ENCODE assay signal across 1 cellular context in the genomic region with DNA sequence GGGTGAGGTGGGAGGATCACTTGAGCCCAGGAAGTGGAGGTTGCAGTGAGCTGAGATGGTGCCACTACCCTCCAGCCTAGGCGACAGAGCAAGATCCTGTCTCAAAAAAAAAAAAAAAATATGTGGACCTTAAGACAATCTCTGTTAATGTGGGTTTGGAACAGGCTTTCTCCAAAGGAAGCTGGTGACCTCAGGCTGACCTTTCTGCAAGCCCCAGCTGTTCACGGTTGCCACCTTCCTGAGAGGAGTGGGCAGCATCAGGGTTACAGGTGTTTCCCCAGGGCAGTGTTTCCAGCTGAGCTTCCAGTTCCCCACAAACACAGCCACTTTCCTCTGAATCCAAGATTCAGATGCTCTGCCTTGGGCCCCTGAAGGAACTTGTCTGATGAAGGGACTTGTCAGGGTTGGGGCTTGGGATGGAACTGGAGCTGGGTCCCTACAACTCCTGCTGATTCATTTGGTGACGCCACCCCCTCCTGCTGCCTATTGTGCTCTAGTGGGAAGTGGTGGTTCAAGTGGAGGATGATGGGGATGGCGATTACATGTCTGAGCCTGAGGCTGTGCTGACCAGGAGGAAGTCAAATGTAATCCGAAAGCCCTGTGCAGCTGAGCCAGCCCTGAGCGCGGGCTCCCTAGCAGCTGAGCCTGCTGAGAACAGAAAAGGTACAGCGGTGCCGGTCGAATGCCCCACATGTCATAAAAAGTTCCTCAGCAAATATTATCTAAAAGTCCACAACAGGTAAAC.
TF ChIP-seq lines count a peak whose summit lies in the region.

No MANE protein-coding gene starts in this region.

TF ChIP-seq in K562, 482 proteins besides CTCF, POLR2A, EP300 and RAD21 (continued from another document and continues in another):
- TF ChIP-seq, protein P1, sequence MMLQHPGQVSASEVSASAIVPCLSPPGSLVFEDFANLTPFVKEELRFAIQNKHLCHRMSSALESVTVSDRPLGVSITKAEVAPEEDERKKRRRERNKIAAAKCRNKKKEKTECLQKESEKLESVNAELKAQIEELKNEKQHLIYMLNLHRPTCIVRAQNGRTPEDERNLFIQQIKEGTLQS (IDR thresholded peaks at IDR 0.05): peak; percentile 80
- TF ChIP-seq, protein P1 (CRISPR knock-in tag; conservative IDR thresholded peaks at IDR 0.05): no peak
- TF ChIP-seq ZNF140 (CRISPR knock-in tag; IDR thresholded peaks at IDR 0.05) (no peak), U2AF2 (optimal IDR thresholded peaks at IDR 0.05; ENCODE audit: low read depth, low read length) (no peak), EWSR1 (IDR thresholded peaks at IDR 0.05; ENCODE audit: borderline replicate concordance, low read depth, partially characterized antibody) (no peak), ATF1 (CRISPR knock-in tag; IDR thresholded peaks at IDR 0.05) (no peak), ATF1 (tag; IDR thresholded peaks at IDR 0.05) (peak; percentile 30; the same call in 1 of the 2 replicates), SRSF3 (IDR thresholded peaks at IDR 0.05; ENCODE audit: insufficient read depth, low read length) (no peak), STAT5A (IDR thresholded peaks at IDR 0.05; ENCODE audit: borderline replicate concordance, low read length) (no peak), ZKSCAN1 (IDR thresholded peaks at IDR 0.05; ENCODE audit: low read depth, low read length) (no peak), KLF6 (CRISPR knock-in tag; IDR thresholded peaks at IDR 0.05; ENCODE audit: borderline replicate concordance) (no peak), PURB (CRISPR knock-in tag; IDR thresholded peaks at IDR 0.05; ENCODE audit: low read depth) (no peak), TEAD4 (IDR thresholded peaks at IDR 0.05; ENCODE audit: low read length) (no peak; the same call in 1 of the 2 replicates), TEAD4 (CRISPR knock-in tag; IDR thresholded peaks at IDR 0.05; ENCODE audit: borderline replicate concordance) (no peak), HMG20A (CRISPR knock-in tag; conservative IDR thresholded peaks at IDR 0.05) (no peak), ARID1B (IDR thresholded peaks at IDR 0.05) (0 out of 2 replicates have a peak, but pooled peaks have one; percentile 26), GABPB1 (CRISPR knock-in tag; IDR thresholded peaks at IDR 0.05) (peak; percentile 31; the same call in 1 of the 2 replicates), ZNF668 (CRISPR knock-in tag; IDR thresholded peaks at IDR 0.05) (no peak), CHD2 (IDR thresholded peaks at IDR 0.05; ENCODE audit: low read depth, low read length) (0 out of 2 replicates have a peak, but pooled peaks have one; percentile 26), NFE2 (IDR thresholded peaks at IDR 0.05; ENCODE audit: low read depth) (peak; percentile 84), SMARCA4 (IDR thresholded peaks at IDR 0.05) (no peak), PTRF (tag; IDR thresholded peaks at IDR 0.05) (no peak), ZNF584 (CRISPR knock-in tag; IDR thresholded peaks at IDR 0.05; ENCODE audit: low read depth) (no peak), SIX5 (IDR thresholded peaks at IDR 0.05; ENCODE audit: borderline replicate concordance in 1 of 2, insufficient read depth in 1 of 2, low read depth in 1 of 2, low read length in 2 of 2) (no peak), MTA3 (IDR thresholded peaks at IDR 0.05; ENCODE audit: borderline replicate concordance) (no peak), DACH1 (IDR thresholded peaks at IDR 0.05; ENCODE audit: partially characterized antibody) (no peak), ASH1L (IDR thresholded peaks at IDR 0.05; ENCODE audit: borderline replicate concordance, low read depth, partially characterized antibody) (no peak), NRF1 (conservative IDR thresholded peaks at IDR 0.05 in 1 of 2, IDR thresholded peaks at IDR 0.05 in 1 of 2) (peak; percentile 52 to 53; a peak in 3 of 4 replicates), CSDE1 (IDR thresholded peaks at IDR 0.05) (no peak), ZSCAN29 (IDR thresholded peaks at IDR 0.05) (no peak), TCF7L2 (IDR thresholded peaks at IDR 0.05; ENCODE audit: low read depth, low read length) (no peak), RBFOX2 (IDR thresholded peaks at IDR 0.05; ENCODE audit: low read depth, low read length) (0 out of 2 replicates have a peak, but pooled peaks have one; percentile 17), CXXC5 (CRISPR knock-in tag; IDR thresholded peaks at IDR 0.05) (peak; percentile 18; the same call in 1 of the 2 replicates), POU5F1 (IDR thresholded peaks at IDR 0.05; ENCODE audit: borderline replicate concordance, low read depth, low read length, partially characterized antibody) (no peak)
- TF ChIP-seq, protein P2, sequence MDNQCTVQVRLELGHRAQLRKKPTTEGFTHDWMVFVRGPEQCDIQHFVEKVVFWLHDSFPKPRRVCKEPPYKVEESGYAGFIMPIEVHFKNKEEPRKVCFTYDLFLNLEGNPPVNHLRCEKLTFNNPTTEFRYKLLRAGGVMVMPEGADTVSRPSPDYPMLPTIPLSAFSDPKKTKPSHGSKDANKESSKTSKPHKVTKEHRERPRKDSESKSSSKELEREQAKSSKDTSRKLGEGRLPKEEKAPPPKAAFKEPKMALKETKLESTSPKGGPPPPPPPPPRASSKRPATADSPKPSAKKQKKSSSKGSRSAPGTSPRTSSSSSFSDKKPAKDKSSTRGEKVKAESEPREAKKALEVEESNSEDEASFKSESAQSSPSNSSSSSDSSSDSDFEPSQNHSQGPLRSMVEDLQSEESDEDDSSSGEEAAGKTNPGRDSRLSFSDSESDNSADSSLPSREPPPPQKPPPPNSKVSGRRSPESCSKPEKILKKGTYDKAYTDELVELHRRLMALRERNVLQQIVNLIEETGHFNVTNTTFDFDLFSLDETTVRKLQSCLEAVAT (IDR thresholded peaks at IDR 0.05): no peak
- TF ChIP-seq, protein P3, sequence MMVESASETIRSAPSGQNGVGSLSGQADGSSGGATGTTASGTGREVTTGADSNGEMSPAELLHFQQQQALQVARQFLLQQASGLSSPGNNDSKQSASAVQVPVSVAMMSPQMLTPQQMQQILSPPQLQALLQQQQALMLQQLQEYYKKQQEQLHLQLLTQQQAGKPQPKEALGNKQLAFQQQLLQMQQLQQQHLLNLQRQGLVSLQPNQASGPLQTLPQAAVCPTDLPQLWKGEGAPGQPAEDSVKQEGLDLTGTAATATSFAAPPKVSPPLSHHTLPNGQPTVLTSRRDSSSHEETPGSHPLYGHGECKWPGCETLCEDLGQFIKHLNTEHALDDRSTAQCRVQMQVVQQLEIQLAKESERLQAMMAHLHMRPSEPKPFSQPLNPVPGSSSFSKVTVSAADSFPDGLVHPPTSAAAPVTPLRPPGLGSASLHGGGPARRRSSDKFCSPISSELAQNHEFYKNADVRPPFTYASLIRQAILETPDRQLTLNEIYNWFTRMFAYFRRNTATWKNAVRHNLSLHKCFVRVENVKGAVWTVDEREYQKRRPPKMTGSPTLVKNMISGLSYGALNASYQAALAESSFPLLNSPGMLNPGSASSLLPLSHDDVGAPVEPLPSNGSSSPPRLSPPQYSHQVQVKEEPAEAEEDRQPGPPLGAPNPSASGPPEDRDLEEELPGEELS (CRISPR knock-in tag; IDR thresholded peaks at IDR 0.05; ENCODE audit: borderline replicate concordance): no peak
- TF ChIP-seq, protein P4, sequence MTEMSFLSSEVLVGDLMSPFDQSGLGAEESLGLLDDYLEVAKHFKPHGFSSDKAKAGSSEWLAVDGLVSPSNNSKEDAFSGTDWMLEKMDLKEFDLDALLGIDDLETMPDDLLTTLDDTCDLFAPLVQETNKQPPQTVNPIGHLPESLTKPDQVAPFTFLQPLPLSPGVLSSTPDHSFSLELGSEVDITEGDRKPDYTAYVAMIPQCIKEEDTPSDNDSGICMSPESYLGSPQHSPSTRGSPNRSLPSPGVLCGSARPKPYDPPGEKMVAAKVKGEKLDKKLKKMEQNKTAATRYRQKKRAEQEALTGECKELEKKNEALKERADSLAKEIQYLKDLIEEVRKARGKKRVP (CRISPR knock-in tag; IDR thresholded peaks at IDR 0.05): no peak
- TF ChIP-seq, protein P5, sequence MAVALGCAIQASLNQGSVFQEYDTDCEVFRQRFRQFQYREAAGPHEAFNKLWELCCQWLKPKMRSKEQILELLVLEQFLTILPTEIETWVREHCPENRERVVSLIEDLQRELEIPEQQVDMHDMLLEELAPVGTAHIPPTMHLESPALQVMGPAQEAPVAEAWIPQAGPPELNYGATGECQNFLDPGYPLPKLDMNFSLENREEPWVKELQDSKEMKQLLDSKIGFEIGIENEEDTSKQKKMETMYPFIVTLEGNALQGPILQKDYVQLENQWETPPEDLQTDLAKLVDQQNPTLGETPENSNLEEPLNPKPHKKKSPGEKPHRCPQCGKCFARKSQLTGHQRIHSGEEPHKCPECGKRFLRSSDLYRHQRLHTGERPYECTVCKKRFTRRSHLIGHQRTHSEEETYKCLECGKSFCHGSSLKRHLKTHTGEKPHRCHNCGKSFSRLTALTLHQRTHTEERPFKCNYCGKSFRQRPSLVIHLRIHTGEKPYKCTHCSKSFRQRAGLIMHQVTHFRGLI (CRISPR knock-in tag; IDR thresholded peaks at IDR 0.05): no peak
- TF ChIP-seq, protein P6, sequence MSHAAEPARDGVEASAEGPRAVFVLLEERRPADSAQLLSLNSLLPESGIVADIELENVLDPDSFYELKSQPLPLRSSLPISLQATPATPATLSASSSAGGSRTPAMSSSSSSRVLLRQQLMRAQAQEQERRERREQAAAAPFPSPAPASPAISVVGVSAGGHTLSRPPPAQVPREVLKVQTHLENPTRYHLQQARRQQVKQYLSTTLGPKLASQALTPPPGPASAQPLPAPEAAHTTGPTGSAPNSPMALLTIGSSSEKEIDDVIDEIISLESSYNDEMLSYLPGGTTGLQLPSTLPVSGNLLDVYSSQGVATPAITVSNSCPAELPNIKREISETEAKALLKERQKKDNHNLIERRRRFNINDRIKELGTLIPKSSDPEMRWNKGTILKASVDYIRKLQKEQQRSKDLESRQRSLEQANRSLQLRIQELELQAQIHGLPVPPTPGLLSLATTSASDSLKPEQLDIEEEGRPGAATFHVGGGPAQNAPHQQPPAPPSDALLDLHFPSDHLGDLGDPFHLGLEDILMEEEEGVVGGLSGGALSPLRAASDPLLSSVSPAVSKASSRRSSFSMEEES (CRISPR knock-in tag; IDR thresholded peaks at IDR 0.05): no peak
- TF ChIP-seq, protein P7, sequence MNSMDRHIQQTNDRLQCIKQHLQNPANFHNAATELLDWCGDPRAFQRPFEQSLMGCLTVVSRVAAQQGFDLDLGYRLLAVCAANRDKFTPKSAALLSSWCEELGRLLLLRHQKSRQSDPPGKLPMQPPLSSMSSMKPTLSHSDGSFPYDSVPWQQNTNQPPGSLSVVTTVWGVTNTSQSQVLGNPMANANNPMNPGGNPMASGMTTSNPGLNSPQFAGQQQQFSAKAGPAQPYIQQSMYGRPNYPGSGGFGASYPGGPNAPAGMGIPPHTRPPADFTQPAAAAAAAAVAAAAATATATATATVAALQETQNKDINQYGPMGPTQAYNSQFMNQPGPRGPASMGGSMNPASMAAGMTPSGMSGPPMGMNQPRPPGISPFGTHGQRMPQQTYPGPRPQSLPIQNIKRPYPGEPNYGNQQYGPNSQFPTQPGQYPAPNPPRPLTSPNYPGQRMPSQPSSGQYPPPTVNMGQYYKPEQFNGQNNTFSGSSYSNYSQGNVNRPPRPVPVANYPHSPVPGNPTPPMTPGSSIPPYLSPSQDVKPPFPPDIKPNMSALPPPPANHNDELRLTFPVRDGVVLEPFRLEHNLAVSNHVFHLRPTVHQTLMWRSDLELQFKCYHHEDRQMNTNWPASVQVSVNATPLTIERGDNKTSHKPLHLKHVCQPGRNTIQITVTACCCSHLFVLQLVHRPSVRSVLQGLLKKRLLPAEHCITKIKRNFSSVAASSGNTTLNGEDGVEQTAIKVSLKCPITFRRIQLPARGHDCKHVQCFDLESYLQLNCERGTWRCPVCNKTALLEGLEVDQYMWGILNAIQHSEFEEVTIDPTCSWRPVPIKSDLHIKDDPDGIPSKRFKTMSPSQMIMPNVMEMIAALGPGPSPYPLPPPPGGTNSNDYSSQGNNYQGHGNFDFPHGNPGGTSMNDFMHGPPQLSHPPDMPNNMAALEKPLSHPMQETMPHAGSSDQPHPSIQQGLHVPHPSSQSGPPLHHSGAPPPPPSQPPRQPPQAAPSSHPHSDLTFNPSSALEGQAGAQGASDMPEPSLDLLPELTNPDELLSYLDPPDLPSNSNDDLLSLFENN (IDR thresholded peaks at IDR 0.05; ENCODE audit: low read depth in 2 of 2, low read length in 2 of 2): 0 out of 4 replicates have a peak, but pooled peaks of 1 of the 2 experiments have one; percentile 13
- TF ChIP-seq, protein P8, sequence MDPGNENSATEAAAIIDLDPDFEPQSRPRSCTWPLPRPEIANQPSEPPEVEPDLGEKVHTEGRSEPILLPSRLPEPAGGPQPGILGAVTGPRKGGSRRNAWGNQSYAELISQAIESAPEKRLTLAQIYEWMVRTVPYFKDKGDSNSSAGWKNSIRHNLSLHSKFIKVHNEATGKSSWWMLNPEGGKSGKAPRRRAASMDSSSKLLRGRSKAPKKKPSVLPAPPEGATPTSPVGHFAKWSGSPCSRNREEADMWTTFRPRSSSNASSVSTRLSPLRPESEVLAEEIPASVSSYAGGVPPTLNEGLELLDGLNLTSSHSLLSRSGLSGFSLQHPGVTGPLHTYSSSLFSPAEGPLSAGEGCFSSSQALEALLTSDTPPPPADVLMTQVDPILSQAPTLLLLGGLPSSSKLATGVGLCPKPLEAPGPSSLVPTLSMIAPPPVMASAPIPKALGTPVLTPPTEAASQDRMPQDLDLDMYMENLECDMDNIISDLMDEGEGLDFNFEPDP (CRISPR knock-in tag; IDR thresholded peaks at IDR 0.05): no peak
- TF ChIP-seq, protein P9, sequence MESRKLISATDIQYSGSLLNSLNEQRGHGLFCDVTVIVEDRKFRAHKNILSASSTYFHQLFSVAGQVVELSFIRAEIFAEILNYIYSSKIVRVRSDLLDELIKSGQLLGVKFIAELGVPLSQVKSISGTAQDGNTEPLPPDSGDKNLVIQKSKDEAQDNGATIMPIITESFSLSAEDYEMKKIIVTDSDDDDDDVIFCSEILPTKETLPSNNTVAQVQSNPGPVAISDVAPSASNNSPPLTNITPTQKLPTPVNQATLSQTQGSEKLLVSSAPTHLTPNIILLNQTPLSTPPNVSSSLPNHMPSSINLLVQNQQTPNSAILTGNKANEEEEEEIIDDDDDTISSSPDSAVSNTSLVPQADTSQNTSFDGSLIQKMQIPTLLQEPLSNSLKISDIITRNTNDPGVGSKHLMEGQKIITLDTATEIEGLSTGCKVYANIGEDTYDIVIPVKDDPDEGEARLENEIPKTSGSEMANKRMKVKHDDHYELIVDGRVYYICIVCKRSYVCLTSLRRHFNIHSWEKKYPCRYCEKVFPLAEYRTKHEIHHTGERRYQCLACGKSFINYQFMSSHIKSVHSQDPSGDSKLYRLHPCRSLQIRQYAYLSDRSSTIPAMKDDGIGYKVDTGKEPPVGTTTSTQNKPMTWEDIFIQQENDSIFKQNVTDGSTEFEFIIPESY (CRISPR knock-in tag; IDR thresholded peaks at IDR 0.05): no peak
- TF ChIP-seq, protein P10, sequence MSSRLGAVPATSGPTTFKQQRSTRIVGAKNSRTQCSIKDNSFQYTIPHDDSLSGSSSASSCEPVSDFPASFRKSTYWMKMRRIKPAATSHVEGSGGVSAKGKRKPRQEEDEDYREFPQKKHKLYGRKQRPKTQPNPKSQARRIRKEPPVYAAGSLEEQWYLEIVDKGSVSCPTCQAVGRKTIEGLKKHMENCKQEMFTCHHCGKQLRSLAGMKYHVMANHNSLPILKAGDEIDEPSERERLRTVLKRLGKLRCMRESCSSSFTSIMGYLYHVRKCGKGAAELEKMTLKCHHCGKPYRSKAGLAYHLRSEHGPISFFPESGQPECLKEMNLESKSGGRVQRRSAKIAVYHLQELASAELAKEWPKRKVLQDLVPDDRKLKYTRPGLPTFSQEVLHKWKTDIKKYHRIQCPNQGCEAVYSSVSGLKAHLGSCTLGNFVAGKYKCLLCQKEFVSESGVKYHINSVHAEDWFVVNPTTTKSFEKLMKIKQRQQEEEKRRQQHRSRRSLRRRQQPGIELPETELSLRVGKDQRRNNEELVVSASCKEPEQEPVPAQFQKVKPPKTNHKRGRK (tag; IDR thresholded peaks at IDR 0.05): no peak
